30 cellular contexts compared by ENCODE assay signal in genomic region chr7:100418930-100419659, GRCh38. TPM values are rescaled to one million over a fixed set of nuclear protein-coding genes. Genes with fewer than 3 reads are reported as not detected.
DNase-seq lines count a peak whose midpoint lies in the region; ATAC-seq, FAIRE-seq and TF ChIP-seq lines count a peak whose summit lies in the region.
"Had no signal": no experiment of that assay in that cellular context is flagged by ENCODE, and none has a peak within 500 bp of the region (broad histone marks: within the 10 kb centered on the region; RNA-seq: fewer than 3 reads in every experiment).

No MANE protein-coding gene starts in this region.

- no peaks in the 10 kb centered on the region for H3K9me2 ChIP-seq in GM23338 (ENCODE audit: insufficient read depth)

- H2AFZ ChIP-seq in GM23338 (no peak overlapping the region), GM12878 (ENCODE audit: control insufficient read depth, low read depth, low read length) (no peak overlapping the region), trophoblast cell (ENCODE audit: insufficient read depth, low read length, poor library complexity) (no peak overlapping the region)

- no peak overlapping the region for H3K23ac ChIP-seq in trophoblast cell (ENCODE audit: low read length)

- peaks cover 3% of the 10 kb centered on the region for H3K27me3 Mint-ChIP-seq in GM23338 (ENCODE audit: insufficient read depth, low read depth, poor library complexity)
- no peaks in the 10 kb centered on the region for H3K27me3 Mint-ChIP-seq in neural crest cell (ENCODE audit: low read depth)
- H3K27me3 Mint-ChIP-seq in CD8-positive, alpha-beta T cell (ENCODE audit: low read depth), result no peaks in the 10 kb centered on the region
- H3K27me3 Mint-ChIP-seq: activated naive CD8-positive, alpha-beta T cell treated with anti-CD3 and anti-CD28 coated beads, Interleukin-2, amount 10 ng/mL, durations not matched to agents 7 days and 5 days had no signal

- TF ChIP-seq CTCF in GM23338 (conservative IDR thresholded peaks at IDR 0.05; ENCODE audit: low read depth in 2 of 2), result 0 out of 4 replicates have a peak, but pooled peaks of 1 of the 2 experiments have one; percentile 11
- peak in 2 of 3 experiments; percentile 2 to 18; a peak in 1 of 6 replicates for TF ChIP-seq CTCF in GM12878 (IDR thresholded peaks at IDR 0.05 in 2 of 3, conservative IDR thresholded peaks at IDR 0.05 in 1 of 3; ENCODE audit: control insufficient read depth in 2 of 3, extremely low read depth in 1 of 3, insufficient read depth in 1 of 3, low read depth in 3 of 3, low read length in 3 of 3)
- peak; percentile 25 for TF ChIP-seq CTCF in neural crest cell (conservative IDR thresholded peaks at IDR 0.05)
- no peak for TF ChIP-seq CTCF in CD8-positive, alpha-beta T cell (IDR thresholded peaks at IDR 0.05)

- no peak for TF ChIP-seq POLR2A in GM12878 (IDR thresholded peaks at IDR 0.05; ENCODE audit: low read depth, low read length)

- H3K4me3 ChIP-seq in BLaER1 (no peak overlapping the region), GM23338 (no peak overlapping the region), GM12878 (no peak overlapping the region), trophoblast cell (ENCODE audit: low read depth, low read length) (no peak overlapping the region)
- H3K4me3 ChIP-seq in CD8-positive, alpha-beta T cell (ENCODE audit: low read depth, low read length), result no peak overlapping the region
- H3K4me3 ChIP-seq: smooth muscle cell, suprapubic skin, uterus had no signal

- no peak overlapping the region for H2BK5ac ChIP-seq in trophoblast cell (ENCODE audit: low read depth, low read length, poor library complexity)

- H3K27ac ChIP-seq in BLaER1, result no peak overlapping the region
- H3K27ac ChIP-seq in GM23338 (ENCODE audit: low read depth), result no peak overlapping the region
- peak overlapping the region; percentile 35; the same call in 1 of the 2 replicates for H3K27ac ChIP-seq in GM12878 (ENCODE audit: control insufficient read depth, insufficient read depth)
- H3K27ac ChIP-seq in trophoblast cell (ENCODE audit: low read depth, low read length), result no peak overlapping the region
- H3K27ac ChIP-seq in CD8-positive, alpha-beta T cell (ENCODE audit: low read depth, low read length), result no peak overlapping the region
- H3K27ac ChIP-seq: suprapubic skin, uterus had no signal

- WGBS in GM12878 (ENCODE audit: insufficient coverage, insufficient replicate concordance, low lambda C conversion rate, missing lambda C conversion rate), result 92% methylated on average over 1 of the region's 1 CpG
- no CpG with 5 or more reads among the region's 1 CpG for WGBS in trophoblast cell (ENCODE audit: extremely low coverage, insufficient coverage, insufficient read length)

- no peak overlapping the region for H3K14ac ChIP-seq in trophoblast cell (ENCODE audit: low read length)

- no TSS peak for BruUV-seq in GM12878 (replicated peaks; lab: Mats Ljungman, UMichigan)

- no peaks in the 10 kb centered on the region for H3K79me1 ChIP-seq in trophoblast cell (ENCODE audit: low read length)

- intact Hi-C loops in GM12878 (cut with micrococcal nuclease; ENCODE audit: unreplicated experiment), result loop anchor here (1.0 kb wide), 1 partner anchor 31 kb away; no protein-coding TSS in a partner anchor
- intact Hi-C loops in CD8-positive, alpha-beta T cell (cut with DNase I, micrococcal nuclease), result loop anchor here in 1 of 2 experiments (10.0 kb wide), 1 partner anchor 54 kb away; no protein-coding TSS in a partner anchor

- H3K36me3 ChIP-seq in BLaER1 (no peaks in the 10 kb centered on the region), GM23338 (ENCODE audit: insufficient read depth) (no peaks in the 10 kb centered on the region), GM12878 (ENCODE audit: control insufficient read depth in 2 of 2, insufficient read depth in 2 of 2, low read length in 1 of 2) (no peaks in the 10 kb centered on the region), trophoblast cell (ENCODE audit: control insufficient read depth in 1 of 2, insufficient read depth in 2 of 2, low read length in 2 of 2) (no peaks in the 10 kb centered on the region)
- H3K36me3 ChIP-seq in CD8-positive, alpha-beta T cell (ENCODE audit: insufficient read depth, low read length), result no peaks in the 10 kb centered on the region
- H3K36me3 ChIP-seq: suprapubic skin, uterus had no signal

- H3F3A ChIP-seq in GM23338 (replicated peaks; ENCODE audit: low read depth), result no peaks in the 10 kb centered on the region

- no peak for TF ChIP-seq RAD21 in GM12878 (IDR thresholded peaks at IDR 0.05; ENCODE audit: insufficient read depth, low read depth, low read length)

- H3K4me3 Mint-ChIP-seq in GM23338, result no peak overlapping the region
- H3K4me3 Mint-ChIP-seq in neural crest cell, result no peak overlapping the region
- no peak overlapping the region for H3K4me3 Mint-ChIP-seq in CD8-positive, alpha-beta T cell
- H3K4me3 Mint-ChIP-seq: activated CD8-positive, alpha-beta T cell treated with anti-CD3 and anti-CD28 coated beads, Interleukin-2, amount 10 ng/mL, durations not matched to agents 7 days and 5 days; activated naive CD8-positive, alpha-beta T cell treated with anti-CD3 and anti-CD28 coated beads, Interleukin-2, amount 10 ng/mL, durations not matched to agents 7 days and 5 days; immature natural killer cell; naive thymus-derived CD4-positive, alpha-beta T cell had no signal

- H3K18ac ChIP-seq in trophoblast cell (ENCODE audit: low read length), result no peak overlapping the region

- no peak overlapping the region for H2AK5ac ChIP-seq in trophoblast cell (ENCODE audit: low read length)

- DNase-seq in GM23338 (ENCODE audit: low spot score) (no peak), GM12878 (ENCODE audit: low read depth, low spot score) (no peak), neural crest cell (ENCODE audit: low read depth, low spot score) (no peak), trophoblast cell (no peak), LoVo (ENCODE audit: low spot score) (no peak)
- DNase-seq in CD8-positive, alpha-beta T cell, result no peak
- no peak for DNase-seq in activated naive CD4-positive, alpha-beta T cell treated with anti-CD3 and anti-CD28 coated beads, Interleukin-2, amount 50 U/mL, for 16 hours
- DNase-seq: activated CD4-positive, alpha-beta T cell treated with anti-CD3 and anti-CD28 coated beads for 1 hour; activated CD8-positive, alpha-beta T cell treated with anti-CD3 and anti-CD28 coated beads, Interleukin-2, amount 10 ng/mL, durations not matched to agents 7 days and 5 days; activated effector memory CD4-positive, alpha-beta T cell treated with Interleukin-2 at 50 U/mL for 16 hours; activated naive CD8-positive, alpha-beta T cell treated with anti-CD3 and anti-CD28 coated beads, Interleukin-2, amount 10 ng/mL, durations not matched to agents 7 days and 5 days; activated T-cell treated with anti-CD3 and anti-CD28 coated beads for 4 hours; effector CD8-positive, alpha-beta T cell; EL; H7; hippocampal formation; immature natural killer cell; naive thymus-derived CD4-positive, alpha-beta T cell; NCI-H1417; NCI-H2081; retina; Right ventricle myocardium superior; stimulated activated CD4-positive, alpha-beta T cell treated with anti-CD3 and anti-CD28 coated beads, Interleukin-2, amount 100 ng/mL, for 24 hours; uterus had no signal

- H3K9ac ChIP-seq in BLaER1 (peak overlapping the region; percentile 8; the same call in 1 of the 2 replicates), GM12878 (ENCODE audit: control insufficient read depth, insufficient read depth, low read length) (no peak overlapping the region), trophoblast cell (ENCODE audit: low read length) (no peak overlapping the region)

- no peak for TF ChIP-seq EP300 in GM12878 (IDR thresholded peaks at IDR 0.05; ENCODE audit: borderline replicate concordance in 1 of 2, control insufficient read depth in 1 of 2, low read depth in 2 of 2, low read length in 2 of 2)

- no peaks in the 10 kb centered on the region for H4K20me1 ChIP-seq in BLaER1
- H4K20me1 ChIP-seq in GM23338 (replicated peaks; ENCODE audit: insufficient read depth), result no peaks in the 10 kb centered on the region; the same call in 1 of the 2 replicates
- no peaks in the 10 kb centered on the region for H4K20me1 ChIP-seq in GM12878 (ENCODE audit: control insufficient read depth, insufficient read depth)

- RAD21 ChIA-PET in GM12878 (lab: Charles Lee; ENCODE audit: unreplicated experiment), result interaction anchor here (0.9 to 2.9 kb wide), 6 partner anchors 10 to 53 kb away, joined by 3 to 13 read pairs (median 4); partner anchors contain the start of genes MEPCE and ZCWPW1

- FAIRE-seq in GM12878 (lab: Jason Lieb, UNC), result no peak
- FAIRE-seq: D721Med, frontal cortex had no signal

- no peak overlapping the region for H4K8ac ChIP-seq in trophoblast cell (ENCODE audit: low read depth, low read length)

- in situ Hi-C loops in GM12878 (cut with MboI), result no loop called here

- H4K12ac ChIP-seq in trophoblast cell (ENCODE audit: low read depth, low read length), result no peak overlapping the region

- H3K27me3 ChIP-seq in BLaER1 (no peaks in the 10 kb centered on the region), GM23338 (ENCODE audit: insufficient read depth) (no peaks in the 10 kb centered on the region), GM12878 (replicated peaks in 1 of 2; ENCODE audit: control insufficient read depth in 2 of 2, insufficient read depth in 2 of 2, low read length in 1 of 2) (no peaks in the 10 kb centered on the region), trophoblast cell (ENCODE audit: insufficient read depth, low read length) (no peaks in the 10 kb centered on the region)
- no peaks in the 10 kb centered on the region for H3K27me3 ChIP-seq in CD8-positive, alpha-beta T cell (ENCODE audit: insufficient read depth, low read length)
- H3K27me3 ChIP-seq: suprapubic skin, uterus had no signal

- peak; percentile 55 for ATAC-seq in GM23338
- peak; percentile 80 for ATAC-seq in GM12878
- no peak for ATAC-seq in CD8-positive, alpha-beta T cell
- ATAC-seq: activated CD8-positive, alpha-beta T cell treated with anti-CD3 and anti-CD28 coated beads, Interleukin-2, amount 10 ng/mL, durations not matched to agents 7 days and 5 days; left lobe of liver; naive thymus-derived CD4-positive, alpha-beta T cell had no signal

- SMC1A ChIA-PET in GM12878 (lab: Charles Lee; ENCODE audit: uncharacterized antibody, unreplicated experiment), result interaction anchor here (1.0 to 2.9 kb wide), 6 partner anchors 11 to 286 kb away, joined by 3 to 10 read pairs (median 4); partner anchors contain the start of gene MEPCE

- H3K4me1 ChIP-seq in BLaER1 (peaks cover 10% of the 10 kb centered on the region), GM23338 (ENCODE audit: insufficient read depth) (no peaks in the 10 kb centered on the region), GM12878 (ENCODE audit: control insufficient read depth, insufficient read depth, low read length) (peaks cover 16% of the 10 kb centered on the region), trophoblast cell (ENCODE audit: control insufficient read depth in 1 of 2, insufficient read depth in 2 of 2, low read length in 2 of 2) (peaks cover 0 to 1% of the 10 kb centered on the region in 2 experiments)
- no peaks in the 10 kb centered on the region for H3K4me1 ChIP-seq in CD8-positive, alpha-beta T cell (ENCODE audit: insufficient read depth, low read length)
- H3K4me1 ChIP-seq: suprapubic skin, uterus had no signal

- CTCF ChIA-PET in GM12878 (lab: Yijun Ruan, JAX), result interaction anchor here (0.5 to 2.5 kb wide), 11 partner anchors 9 to 288 kb away, joined by 3 to 18 read pairs (median 4); partner anchors contain the start of gene ZCWPW1
- CTCF ChIA-PET in CD8-positive, alpha-beta T cell (lab: Charles Lee), result no interaction called here

- H3K9me3 ChIP-seq in BLaER1 (no peaks in the 10 kb centered on the region), GM12878 (replicated peaks; ENCODE audit: control insufficient read depth, insufficient read depth, low read length) (no peaks in the 10 kb centered on the region), trophoblast cell (ENCODE audit: insufficient read depth, low read depth, low read length) (no peaks in the 10 kb centered on the region)
- H3K9me3 ChIP-seq in CD8-positive, alpha-beta T cell (ENCODE audit: low read length), result no peaks in the 10 kb centered on the region
- H3K9me3 ChIP-seq: suprapubic skin, uterus had no signal

- H4K91ac ChIP-seq in trophoblast cell (ENCODE audit: low read depth, low read length), result no peak overlapping the region

- H3K27ac Mint-ChIP-seq in GM23338 (no peak overlapping the region), neural crest cell (ENCODE audit: unreplicated experiment) (no peak overlapping the region)
- H3K27ac Mint-ChIP-seq in CD8-positive, alpha-beta T cell, result no peak overlapping the region
- H3K27ac Mint-ChIP-seq: activated CD8-positive, alpha-beta T cell treated with anti-CD3 and anti-CD28 coated beads, Interleukin-2, amount 10 ng/mL, durations not matched to agents 7 days and 5 days; activated naive CD8-positive, alpha-beta T cell treated with anti-CD3 and anti-CD28 coated beads, Interleukin-2, amount 10 ng/mL, durations not matched to agents 7 days and 5 days had no signal

- H3K4ac ChIP-seq in trophoblast cell (ENCODE audit: low read depth, low read length), result no peak overlapping the region

- POLR2A ChIA-PET in GM12878 (lab: Charles Lee), result interaction anchor here (0.5 to 2.3 kb wide), 7 partner anchors 9 to 127 kb away, joined by 3 to 11 read pairs (median 4); partner anchors contain the start of gene ZCWPW1
- POLR2A ChIA-PET in CD8-positive, alpha-beta T cell (lab: Charles Lee), result no interaction called here

- H3K4me1 Mint-ChIP-seq in GM23338 (no peaks in the 10 kb centered on the region), neural crest cell (no peaks in the 10 kb centered on the region)
- H3K4me1 Mint-ChIP-seq in CD8-positive, alpha-beta T cell (ENCODE audit: low read depth), result no peaks in the 10 kb centered on the region

- H3K79me2 ChIP-seq in GM23338 (replicated peaks; ENCODE audit: insufficient read depth) (no peaks in the 10 kb centered on the region), GM12878 (ENCODE audit: control insufficient read depth, insufficient read depth, low read length) (no peaks in the 10 kb centered on the region), trophoblast cell (ENCODE audit: control insufficient read depth, insufficient read depth, low read length, poor library complexity) (no peaks in the 10 kb centered on the region)

- H2BK120ac ChIP-seq in trophoblast cell (ENCODE audit: insufficient read depth, low read length, poor library complexity), result no peak overlapping the region

- H3K4me2 ChIP-seq in BLaER1 (peak overlapping the region; percentile 1; the same call in 1 of the 2 replicates), GM23338 (no peak overlapping the region), GM12878 (ENCODE audit: control insufficient read depth, insufficient read depth) (0 out of 2 replicates have a peak overlapping the region, but pooled peaks have one; percentile 11), trophoblast cell (ENCODE audit: low read length) (no peak overlapping the region)
- H3K4me2 ChIP-seq: smooth muscle cell had no signal

- H3K36me3 Mint-ChIP-seq in GM23338 (ENCODE audit: low read depth) (no peaks in the 10 kb centered on the region), neural crest cell (ENCODE audit: low read depth) (no peaks in the 10 kb centered on the region)
- H3K36me3 Mint-ChIP-seq in CD8-positive, alpha-beta T cell, result peaks cover 11% of the 10 kb centered on the region
- H3K36me3 Mint-ChIP-seq: activated naive CD8-positive, alpha-beta T cell treated with anti-CD3 and anti-CD28 coated beads, Interleukin-2, amount 10 ng/mL, durations not matched to agents 7 days and 5 days had no signal

- H3K9me3 Mint-ChIP-seq in GM23338 (no peaks in the 10 kb centered on the region), neural crest cell (no peaks in the 10 kb centered on the region)
- H3K9me3 Mint-ChIP-seq in CD8-positive, alpha-beta T cell, result no peaks in the 10 kb centered on the region
- H3K9me3 Mint-ChIP-seq: activated naive CD8-positive, alpha-beta T cell treated with anti-CD3 and anti-CD28 coated beads, Interleukin-2, amount 10 ng/mL, durations not matched to agents 7 days and 5 days; immature natural killer cell; naive thymus-derived CD4-positive, alpha-beta T cell had no signal

- no peak overlapping the region for H2BK12ac ChIP-seq in trophoblast cell (ENCODE audit: low read length)

RNA-seq across cellular contexts. Expression of gene ZCWPW1, which starts 9.4 kb away (rescaled TPM):
- total RNA-seq in GM23338 (2014; rRNA removed; shearing (Covaris generic)), result 0.59 and 1.0 TPM in 2 replicates
- polyA plus RNA-seq in GM23338 (2016; fragmentation: Nextera tagmentation; extraction: Ambion mirVana) (2.7 and 4.3 TPM in 2 replicates), GM12878 (2011; rRNA removed) (2.9 and 4.6 TPM in 2 replicates), GM12878 (2014; fragmentation: Illumina TruSeq; extraction: Trizol) (3.9 and 4.3 TPM in 2 replicates), GM12878 (2014; fragmentation: Nextera tagmentation; extraction: Ambion mirVana) (1 to 10 TPM; 1.3 to 2.3 TPM), GM12878 (2014; rRNA removed) (4.4 and 5.1 TPM in 2 replicates), GM12878 (2016; fragmentation: Nextera tagmentation; extraction: Ambion mirVana) (1 to 10 TPM; 3.5 to 3.9 TPM)
- 6.6 and 6.8 TPM in 2 replicates for total RNA-seq in GM12878 (2013; cell fraction: nucleolus; rRNA removed)
- total RNA-seq in GM12878 (2014; rRNA removed) (2.5 and 3.8 TPM in 2 replicates), GM12878 (2014; rRNA removed; fragmentation: Illumina TruSeq; extraction: Trizol) (3.8 and 4.4 TPM in 2 replicates), GM12878 (2021) (3.3 and 3.7 TPM in 2 replicates), neural crest cell (1.8 and 2.0 TPM in 2 replicates)
- polyA plus RNA-seq in GM12878 (2011; ENCODE audit: low read depth), result 4.2 TPM
- 2.3 and 3.0 TPM in 2 replicates for polyA plus RNA-seq in GM12878 (2011; cell fraction: cytosol; rRNA removed)
- 6.2 and 7.2 TPM in 2 replicates for polyA plus RNA-seq in GM12878 (2011; cell fraction: nucleus; rRNA removed)
- polyA plus RNA-seq in GM12878 (2012), result 3.7 and 4.0 TPM in 2 replicates
- polyA minus RNA-seq in GM12878 (2011; rRNA and poly(A)+ RNA removed), result 1.5 and 2.0 TPM in 2 replicates
- polyA minus RNA-seq in GM12878 (2011; cell fraction: cytosol; rRNA and poly(A)+ RNA removed), result 1.3 and 2.1 TPM in 2 replicates
- 1.8 and 1.9 TPM in 2 replicates for polyA minus RNA-seq in GM12878 (2011; cell fraction: nucleus; rRNA and poly(A)+ RNA removed)
- polyA plus RNA-seq in trophoblast cell (2013), result 1.6 and 2.0 TPM in 2 replicates
- 1 to 10 TPM; 5.0 to 5.7 TPM for total RNA-seq in CD8-positive, alpha-beta T cell

RNA-seq across cellular contexts. Expression of gene MEPCE, which starts 10.5 kb away (rescaled TPM):
- 21.7 and 32.6 TPM in 2 replicates for total RNA-seq in GM23338 (2014; rRNA removed; shearing (Covaris generic))
- polyA plus RNA-seq in GM23338 (2016; fragmentation: Nextera tagmentation; extraction: Ambion mirVana) (10.0 and 11.4 TPM in 2 replicates), GM12878 (2011; rRNA removed) (9.1 and 16.2 TPM in 2 replicates), GM12878 (2014; fragmentation: Illumina TruSeq; extraction: Trizol) (15.1 and 35.8 TPM in 2 replicates), GM12878 (2014; fragmentation: Nextera tagmentation; extraction: Ambion mirVana) (10 to 100 TPM in 1 of 2 experiments, 1 to 10 TPM in 1; 8.2 to 12.6 TPM), GM12878 (2014; rRNA removed) (32.3 and 42.0 TPM in 2 replicates), GM12878 (2016; fragmentation: Nextera tagmentation; extraction: Ambion mirVana) (10 to 100 TPM; 14.9 to 18.1 TPM)
- total RNA-seq in GM12878 (2013; cell fraction: nucleolus; rRNA removed), result 21.3 and 27.2 TPM in 2 replicates
- total RNA-seq in GM12878 (2014; rRNA removed) (33.8 and 39.6 TPM in 2 replicates), GM12878 (2014; rRNA removed; fragmentation: Illumina TruSeq; extraction: Trizol) (22.8 and 26.0 TPM in 2 replicates), GM12878 (2021) (46.0 and 48.0 TPM in 2 replicates), neural crest cell (46.9 and 49.8 TPM in 2 replicates)
- polyA plus RNA-seq in GM12878 (2011; ENCODE audit: low read depth), result 17.6 TPM
- polyA plus RNA-seq in GM12878 (2011; cell fraction: cytosol; rRNA removed), result 17.2 and 23.4 TPM in 2 replicates
- polyA plus RNA-seq in GM12878 (2011; cell fraction: nucleus; rRNA removed), result 33.6 and 46.8 TPM in 2 replicates
- polyA plus RNA-seq in GM12878 (2012), result 31.5 and 32.5 TPM in 2 replicates
- 23.3 and 38.0 TPM in 2 replicates for polyA minus RNA-seq in GM12878 (2011; rRNA and poly(A)+ RNA removed)
- polyA minus RNA-seq in GM12878 (2011; cell fraction: cytosol; rRNA and poly(A)+ RNA removed), result 12.3 and 15.0 TPM in 2 replicates
- 23.2 and 40.4 TPM in 2 replicates for polyA minus RNA-seq in GM12878 (2011; cell fraction: nucleus; rRNA and poly(A)+ RNA removed)
- polyA plus RNA-seq in trophoblast cell (2013), result 21.4 and 21.7 TPM in 2 replicates
- 10 to 100 TPM; 69.3 to 73.3 TPM for total RNA-seq in CD8-positive, alpha-beta T cell

RNA-seq across cellular contexts. Expression of gene PPP1R35, which starts 17.2 kb away (rescaled TPM):
- 47.8 and 58.9 TPM in 2 replicates for total RNA-seq in GM23338 (2014; rRNA removed; shearing (Covaris generic))
- polyA plus RNA-seq in GM23338 (2016; fragmentation: Nextera tagmentation; extraction: Ambion mirVana) (89.3 and 106 TPM in 2 replicates), GM12878 (2011; rRNA removed) (7.9 and 15.2 TPM in 2 replicates), GM12878 (2014; fragmentation: Illumina TruSeq; extraction: Trizol) (0.52 and 5.2 TPM in 2 replicates), GM12878 (2014; fragmentation: Nextera tagmentation; extraction: Ambion mirVana) (1 to 10 TPM; 1.8 to 9.9 TPM), GM12878 (2014; rRNA removed) (62.5 and 70.4 TPM in 2 replicates), GM12878 (2016; fragmentation: Nextera tagmentation; extraction: Ambion mirVana) (10 to 100 TPM in 1 of 2 experiments, 1 to 10 TPM in 1; 4.0 to 56.3 TPM)
- 12.0 and 12.4 TPM in 2 replicates for total RNA-seq in GM12878 (2013; cell fraction: nucleolus; rRNA removed)
- total RNA-seq in GM12878 (2014; rRNA removed) (51.3 and 55.5 TPM in 2 replicates), GM12878 (2014; rRNA removed; fragmentation: Illumina TruSeq; extraction: Trizol) (14.1 and 19.6 TPM in 2 replicates), GM12878 (2021) (58.1 and 61.0 TPM in 2 replicates), neural crest cell (39.5 and 42.1 TPM in 2 replicates)
- 6.0 TPM for polyA plus RNA-seq in GM12878 (2011; ENCODE audit: low read depth)
- polyA plus RNA-seq in GM12878 (2011; cell fraction: cytosol; rRNA removed), result 19.4 and 34.8 TPM in 2 replicates
- polyA plus RNA-seq in GM12878 (2011; cell fraction: nucleus; rRNA removed), result 54.8 and 58.1 TPM in 2 replicates
- polyA plus RNA-seq in GM12878 (2012), result 31.2 and 32.0 TPM in 2 replicates
- polyA minus RNA-seq in GM12878 (2011; rRNA and poly(A)+ RNA removed), result 2.0 and 4.9 TPM in 2 replicates
- polyA minus RNA-seq in GM12878 (2011; cell fraction: cytosol; rRNA and poly(A)+ RNA removed), result 6.9 and 9.5 TPM in 2 replicates
- polyA minus RNA-seq in GM12878 (2011; cell fraction: nucleus; rRNA and poly(A)+ RNA removed), result 5.9 and 9.7 TPM in 2 replicates
- 42.2 and 45.3 TPM in 2 replicates for polyA plus RNA-seq in trophoblast cell (2013)
- 10 to 100 TPM; 29.4 to 33.5 TPM for total RNA-seq in CD8-positive, alpha-beta T cell

RNA-seq across cellular contexts. Expression of gene SPACDR, which starts 45.0 kb away (rescaled TPM):
- total RNA-seq in GM23338 (2014; rRNA removed; shearing (Covaris generic)), result 0.52 TPM in 1 of 2 replicates, not detected in the other
- polyA plus RNA-seq in GM23338 (2016; fragmentation: Nextera tagmentation; extraction: Ambion mirVana) (0.42 TPM in 1 of 2 replicates, not detected in the other), GM12878 (2011; rRNA removed) (0.65 and 0.81 TPM in 2 replicates), GM12878 (2014; fragmentation: Illumina TruSeq; extraction: Trizol) (0.56 TPM in 1 of 2 replicates, not detected in the other), GM12878 (2014; fragmentation: Nextera tagmentation; extraction: Ambion mirVana) (under 1 TPM; 0.29 TPM), GM12878 (2014; rRNA removed) (0.78 and 1.2 TPM in 2 replicates), GM12878 (2016; fragmentation: Nextera tagmentation; extraction: Ambion mirVana) (under 1 TPM; 0.60 to 0.71 TPM)
- total RNA-seq in GM12878 (2013; cell fraction: nucleolus; rRNA removed), result 4.9 and 5.0 TPM in 2 replicates
- total RNA-seq in GM12878 (2014; rRNA removed) (0.49 and 1.2 TPM in 2 replicates), GM12878 (2014; rRNA removed; fragmentation: Illumina TruSeq; extraction: Trizol) (0.18 and 0.28 TPM in 2 replicates), GM12878 (2021) (1.1 and 1.5 TPM in 2 replicates), neural crest cell (1.0 and 1.4 TPM in 2 replicates)
- 0.43 TPM for polyA plus RNA-seq in GM12878 (2011; ENCODE audit: low read depth)
- polyA plus RNA-seq in GM12878 (2011; cell fraction: cytosol; rRNA removed), result 0.80 and 1.1 TPM in 2 replicates
- 4.4 and 5.2 TPM in 2 replicates for polyA plus RNA-seq in GM12878 (2011; cell fraction: nucleus; rRNA removed)
- polyA plus RNA-seq in GM12878 (2012), result 1.3 and 1.6 TPM in 2 replicates
- polyA minus RNA-seq in GM12878 (2011; rRNA and poly(A)+ RNA removed), result 0.51 and 2.3 TPM in 2 replicates
- polyA minus RNA-seq in GM12878 (2011; cell fraction: cytosol; rRNA and poly(A)+ RNA removed), result not detected in 2 replicates
- polyA minus RNA-seq in GM12878 (2011; cell fraction: nucleus; rRNA and poly(A)+ RNA removed), result 0.85 TPM in 1 of 2 replicates, not detected in the other
- 1.1 TPM in 2 replicates for polyA plus RNA-seq in trophoblast cell (2013)
- under 1 TPM in 1 of 2 experiments, not detected in 1; 0.94 TPM for total RNA-seq in CD8-positive, alpha-beta T cell
- total RNA-seq: frontal cortex, left lobe of liver, smooth muscle cell had no signal

RNA-seq across cellular contexts. Expression of gene PILRA, which starts 45.8 kb away (rescaled TPM):
- total RNA-seq in GM23338 (2014; rRNA removed; shearing (Covaris generic)), result 0.38 and 2.6 TPM in 2 replicates
- polyA plus RNA-seq in GM23338 (2016; fragmentation: Nextera tagmentation; extraction: Ambion mirVana) (5.3 and 5.9 TPM in 2 replicates), GM12878 (2011; rRNA removed) (30.2 and 43.3 TPM in 2 replicates), GM12878 (2014; fragmentation: Illumina TruSeq; extraction: Trizol) (12.0 and 14.2 TPM in 2 replicates), GM12878 (2014; fragmentation: Nextera tagmentation; extraction: Ambion mirVana) (10 to 100 TPM; 12.2 to 13.5 TPM), GM12878 (2014; rRNA removed) (12.7 and 15.2 TPM in 2 replicates), GM12878 (2016; fragmentation: Nextera tagmentation; extraction: Ambion mirVana) (1 to 10 TPM; 6.6 to 7.2 TPM)
- 51.4 and 53.5 TPM in 2 replicates for total RNA-seq in GM12878 (2013; cell fraction: nucleolus; rRNA removed)
- total RNA-seq in GM12878 (2014; rRNA removed) (9.0 and 10.1 TPM in 2 replicates), GM12878 (2014; rRNA removed; fragmentation: Illumina TruSeq; extraction: Trizol) (10.8 and 11.1 TPM in 2 replicates), GM12878 (2021) (7.0 and 7.5 TPM in 2 replicates), neural crest cell (2.6 and 2.7 TPM in 2 replicates)
- polyA plus RNA-seq in GM12878 (2011; ENCODE audit: low read depth), result 2.1 TPM
- polyA plus RNA-seq in GM12878 (2011; cell fraction: cytosol; rRNA removed), result 77.4 and 79.8 TPM in 2 replicates
- 35.6 and 39.5 TPM in 2 replicates for polyA plus RNA-seq in GM12878 (2011; cell fraction: nucleus; rRNA removed)
- 4.9 and 7.0 TPM in 2 replicates for polyA plus RNA-seq in GM12878 (2012)
- polyA minus RNA-seq in GM12878 (2011; rRNA and poly(A)+ RNA removed), result 37.6 and 58.1 TPM in 2 replicates
- 8.8 and 9.1 TPM in 2 replicates for polyA minus RNA-seq in GM12878 (2011; cell fraction: cytosol; rRNA and poly(A)+ RNA removed)
- 28.2 and 40.5 TPM in 2 replicates for polyA minus RNA-seq in GM12878 (2011; cell fraction: nucleus; rRNA and poly(A)+ RNA removed)
- polyA plus RNA-seq in trophoblast cell (2013), result 2.5 and 2.9 TPM in 2 replicates
- 10 to 100 TPM in 1 of 2 experiments, 1 to 10 TPM in 1; 8.9 to 10.2 TPM for total RNA-seq in CD8-positive, alpha-beta T cell

Comparison
In these comparisons a context has a peak if more than half of its experiments do, and no peak if none do; other contexts are left out.
1. H3K4me2 ChIP-seq: peak in BLaER1 (single experiment) and GM12878 (single experiment); none in GM23338 (single experiment) and trophoblast cell (single experiment).